ENCODE assay signal across 13 cellular contexts in genomic region chr7:94823952-94824351, GRCh38.
DNase-seq lines count a peak whose midpoint lies in the region; ATAC-seq and TF ChIP-seq lines count a peak whose summit lies in the region.
"Had no signal": no experiment of that assay in that cellular context is flagged by ENCODE, and none has a peak within 500 bp of the region (broad histone marks: within the 10 kb centered on the region; RNA-seq: fewer than 3 reads in every experiment).

No MANE protein-coding gene starts in this region.

- TF ChIP-seq CTCF in cardiac fibroblast (IDR thresholded peaks at IDR 0.05; ENCODE audit: low read depth, low read length) = no peak

- no peak for ATAC-seq in HG02870 (IDR thresholded peaks at IDR 0.05; ENCODE audit: unreplicated experiment)
- ATAC-seq: natural killer cell treated with Interleukin-12 subunit alpha and Interleukin-12 subunit beta and Interleukin-15 and Interleukin-18, amount 100 ng/mL, for 72 hours had no signal

- no peak overlapping the region for H3K4me3 ChIP-seq in cardiac fibroblast (replicated peaks in 1 of 2; ENCODE audit: low read depth in 2 of 2, low read length in 2 of 2)
- H3K4me3 ChIP-seq: adrenal gland had no signal

- DNase-seq in GM04503 (ENCODE audit: low read depth) = peak; percentile 3
- DNase-seq in NCI-H226 = peak; percentile 86
- peak; percentile 17 to 77 for DNase-seq in cardiac fibroblast (ENCODE audit: low read depth in 2 of 2)
- DNase-seq in myocyte (ENCODE audit: low read depth) = peak; percentile 36
- no peak for DNase-seq in midbrain (lab: John Stamatoyannopoulos, UW)
- DNase-seq in activated gamma-delta T cell treated with Interleukin-2 at 50 U/mL for 16 hours = no peak
- no peak for DNase-seq in NCI-H345 (lab: John Stamatoyannopoulos, UW)
- DNase-seq: CD8-positive, alpha-beta memory T cell; endodermal cell; NCI-H1092 had no signal

Comparison
In these comparisons a context has a peak if more than half of its experiments do, and no peak if none do; other contexts are left out.
1. DNase-seq: peak in GM04503 (single experiment), NCI-H226 (single experiment), cardiac fibroblast (2 of 2) and myocyte (single experiment); none in midbrain (single experiment), activated gamma-delta T cell treated with Interleukin-2 at 50 U/mL for 16 hours (single experiment) and NCI-H345 (single experiment).